In genomic region chr2:17191223-17191622, GRCh38 we compare ENCODE assay signal across 1 cellular context.
TF ChIP-seq lines count a peak whose summit lies in the region.

No MANE protein-coding gene starts in this region.

TF ChIP-seq in K562, 482 proteins besides CTCF, POLR2A, EP300 and RAD21 (continued from another document):
- no peak for TF ChIP-seq BHLHE40 (IDR thresholded peaks at IDR 0.05; ENCODE audit: low read length)
- TF ChIP-seq ARID1B (IDR thresholded peaks at IDR 0.05): 0 out of 2 replicates have a peak, but pooled peaks have one; percentile 11
